12 cellular contexts compared by ENCODE assay signal in genomic region chr1:97192872-97193572, GRCh38.
A peak's percentile ranks its signal among the peaks of the same experiment; 100 is the strongest.
DNase-seq lines count a peak whose midpoint lies in the region; ATAC-seq, FAIRE-seq and TF ChIP-seq lines count a peak whose summit lies in the region.
"Had no signal": no experiment of that assay in that cellular context is flagged by ENCODE, and none has a peak within 500 bp of the region (broad histone marks: within the 10 kb centered on the region; RNA-seq: fewer than 3 reads in every experiment).

No MANE protein-coding gene starts in this region.

- H3K4me3 ChIP-seq in A549 (no peak overlapping the region), body of pancreas (no peak overlapping the region)

- ATAC-seq in A549 (peak; percentile 74 to 90; a peak in 5 of 6 replicates), body of pancreas (no peak), T-helper 17 cell (no peak), GM18519 (IDR thresholded peaks at IDR 0.05; ENCODE audit: low FRiP score, unreplicated experiment) (no peak)

- H3K4me1 ChIP-seq in A549 (peaks cover 14% of the 10 kb centered on the region), body of pancreas (no peaks in the 10 kb centered on the region)

- H3K9me3 ChIP-seq in A549 (no peaks in the 10 kb centered on the region), body of pancreas (no peaks in the 10 kb centered on the region), T-helper 17 cell (ENCODE audit: control insufficient read depth, low read length, poor library complexity, severe bottlenecking) (no peaks in the 10 kb centered on the region)
- H3K9me3 ChIP-seq: BE2C had no signal

- TF ChIP-seq RAD21 in A549 (conservative IDR thresholded peaks at IDR 0.05 in 1 of 2, IDR thresholded peaks at IDR 0.05 in 1 of 2) = peak in 1 of 2 experiments; percentile 17; a peak in 1 of 5 replicates

- no peak overlapping the region for H3K4me3 Mint-ChIP-seq in T-helper 17 cell

- no peaks in the 10 kb centered on the region for H3K36me3 ChIP-seq in body of pancreas (replicated peaks in 1 of 2; ENCODE audit: insufficient read depth in 1 of 2, low read depth in 2 of 2)
- H3K36me3 ChIP-seq: BE2C had no signal

- H3K4me2 ChIP-seq in A549 = peak overlapping the region; percentile 68

- H3K27ac Mint-ChIP-seq in T-helper 17 cell = no peak overlapping the region

- no peak for TF ChIP-seq EP300 in A549 (IDR thresholded peaks at IDR 0.05)

- no peaks in the 10 kb centered on the region for H3K27me3 Mint-ChIP-seq in T-helper 17 cell

- H3K36me3 Mint-ChIP-seq in T-helper 17 cell (ENCODE audit: low read depth) = peaks cover 14% of the 10 kb centered on the region

- TF ChIP-seq CTCF in A549 (IDR thresholded peaks at IDR 0.05) (no peak), body of pancreas (IDR thresholded peaks at IDR 0.05) (no peak)

- TF ChIP-seq POLR2A in A549 (IDR thresholded peaks at IDR 0.05; ENCODE audit: low read length) = no peak
- no peak for TF ChIP-seq POLR2A in body of pancreas (IDR thresholded peaks at IDR 0.05)

- DNase-seq in A549 (ENCODE audit: low read depth in 1 of 2, low spot score in 1 of 2) = peak; percentile 5 to 53
- peak; percentile 64 for DNase-seq in HPDE6-E6E7 (ENCODE audit: extremely low spot score)
- peak in 3 of 4 donors; percentile 5 to 60 (median 8) for DNase-seq in body of pancreas
- DNase-seq in kidney tubule cell (ENCODE audit: low spot score) = peak; percentile 86
- DNase-seq in DMS153 (lab: John Stamatoyannopoulos, UW) = no peak
- DNase-seq in T-helper 17 cell = no peak
- no peak for DNase-seq in NCI-H2227 treated with DMSO at 0.1 percent for 48 hours (lab: John Stamatoyannopoulos, UW)
- DNase-seq: activated effector memory CD4-positive, alpha-beta T cell treated with anti-CD3 and anti-CD28 coated beads, Interleukin-2, amount 50 U/mL, for 16 hours; BE2C; NCI-H524 had no signal

- intact Hi-C loops in body of pancreas (cut with DNase I) = no loop called here

- FAIRE-seq in A549 (lab: Jason Lieb, UNC) = no peak
- FAIRE-seq: endometrium had no signal

- H3K27ac ChIP-seq in A549 (peak overlapping the region in 1 of 2 experiments; percentile 65; a peak in 3 of 6 replicates), body of pancreas (no peak overlapping the region)

- POLR2A ChIA-PET in A549 (lab: Yijun Ruan, JAX) = no interaction called here

- H3K27me3 ChIP-seq in body of pancreas = no peaks in the 10 kb centered on the region
- H3K27me3 ChIP-seq: BE2C had no signal

- peaks cover 4% of the 10 kb centered on the region for H3K4me1 Mint-ChIP-seq in T-helper 17 cell

- CTCF ChIA-PET in A549 (lab: Yijun Ruan, JAX) = interaction anchor here (0.5 kb wide), 1 partner anchor 254 kb away, joined by 3 read pairs; no protein-coding TSS in a partner anchor

- WGBS in A549 (ENCODE audit: missing lambda C conversion rate) = 31% methylated on average over 4 of the region's 4 CpGs
- WGBS in body of pancreas, 2 donors = 66 to 71% methylated on average over 4 of the region's 4 CpGs

TF ChIP-seq in A549, 52 proteins besides CTCF, POLR2A, EP300 and RAD21:
- TF ChIP-seq HDAC2 (IDR thresholded peaks at IDR 0.05) (no peak), ZNF302 (CRISPR knock-in tag; IDR thresholded peaks at IDR 0.05) (no peak), CBX2 (IDR thresholded peaks at IDR 0.05; ENCODE audit: borderline replicate concordance, low read depth) (no peak), JUNB (IDR thresholded peaks at IDR 0.05) (0 out of 2 replicates have a peak, but pooled peaks have one; percentile 36), CBX8 (IDR thresholded peaks at IDR 0.05) (no peak)

Comparison
In these comparisons a context has a peak if more than half of its experiments do, and no peak if none do; other contexts are left out.
1. ATAC-seq: peak in A549 (2 of 2); none in body of pancreas (single experiment), T-helper 17 cell (single experiment) and GM18519 (single experiment).
2. DNase-seq: peak in A549 (2 of 2), HPDE6-E6E7 (single experiment), body of pancreas (3 of 4) and kidney tubule cell (single experiment); none in DMS153 (single experiment), T-helper 17 cell (0 of 3) and NCI-H2227 treated with DMSO at 0.1 percent for 48 hours (single experiment).